In genomic region chr18:58533771-58534170, GRCh38 we compare ENCODE assay signal across 17 cellular contexts.
DNase-seq lines count a peak whose midpoint lies in the region; ATAC-seq, FAIRE-seq and TF ChIP-seq lines count a peak whose summit lies in the region.
"Had no signal": no experiment of that assay in that cellular context is flagged by ENCODE, and none has a peak within 500 bp of the region (broad histone marks: within the 10 kb centered on the region; RNA-seq: fewer than 3 reads in every experiment).

No MANE protein-coding gene starts in this region.

- H3K27ac Mint-ChIP-seq in memory B cell: peak overlapping the region; percentile 90
- H3K27ac Mint-ChIP-seq: B cell; CD8-positive, alpha-beta T cell had no signal

- in situ Hi-C loops in GM23248 (cut with MboI): loop anchor here (10.0 kb wide), 1 partner anchor 531 kb away; no protein-coding TSS in a partner anchor

- peaks cover 45% of the 10 kb centered on the region for H3K4me1 Mint-ChIP-seq in memory B cell

- no peak overlapping the region for H3K9ac ChIP-seq in GM23248

- H3K4me3 ChIP-seq in cardiac muscle cell: no peak overlapping the region
- no peak overlapping the region for H3K4me3 ChIP-seq in thyroid gland (replicated peaks in 1 of 3)
- H3K4me3 ChIP-seq in GM23248: no peak overlapping the region

- TF ChIP-seq POLR2A in thyroid gland (IDR thresholded peaks at IDR 0.05): no peak

- TF ChIP-seq CTCF in cardiac muscle cell (IDR thresholded peaks at IDR 0.05; ENCODE audit: low read depth, low read length) (no peak), thyroid gland (IDR thresholded peaks at IDR 0.05) (no peak)

- H3K4me3 Mint-ChIP-seq in memory B cell: no peak overlapping the region
- H3K4me3 Mint-ChIP-seq: CD8-positive, alpha-beta T cell had no signal

- H4K20me1 ChIP-seq in GM23248 (ENCODE audit: insufficient read depth): no peaks in the 10 kb centered on the region

- H2AFZ ChIP-seq in GM23248: no peak overlapping the region

- no peaks in the 10 kb centered on the region for H3K9me3 ChIP-seq in cardiac muscle cell (ENCODE audit: low read depth)
- H3K9me3 ChIP-seq in thyroid gland: no peaks in the 10 kb centered on the region
- H3K9me3 ChIP-seq in GM23248 (ENCODE audit: low read depth): no peaks in the 10 kb centered on the region

- H3K79me2 ChIP-seq in GM23248 (ENCODE audit: insufficient read depth): peaks cover 42% of the 10 kb centered on the region

- intact Hi-C loops in left cardiac atrium (cut with DNase I) (loop anchor here in 1 of 2 donors (10.0 kb wide), 1 partner anchor 61 kb away; no protein-coding TSS in a partner anchor), thyroid gland (cut with DNase I) (no loop called here)

- H3K27ac ChIP-seq in cardiac muscle cell: peak overlapping the region; percentile 95
- H3K27ac ChIP-seq in thyroid gland: no peak overlapping the region
- H3K27ac ChIP-seq in GM23248: no peak overlapping the region
- H3K27ac ChIP-seq: 22Rv1 had no signal

- H3K27me3 Mint-ChIP-seq in memory B cell: no peaks in the 10 kb centered on the region
- H3K27me3 Mint-ChIP-seq: B cell had no signal

- peaks cover 8% of the 10 kb centered on the region for H3K36me3 ChIP-seq in cardiac muscle cell
- H3K36me3 ChIP-seq in thyroid gland: no peaks in the 10 kb centered on the region
- peaks cover 40% of the 10 kb centered on the region for H3K36me3 ChIP-seq in GM23248 (ENCODE audit: low read depth)

- H3K4me2 ChIP-seq in GM23248 (ENCODE audit: unreplicated experiment): no peak overlapping the region

- WGBS in thyroid gland, 2 donors: 43 to 48% methylated on average over 3 of the region's 3 CpGs
- 97 to 99% methylated on average over 3 of the region's 3 CpGs for WGBS in GM23248 (ENCODE audit: low coverage in 1 of 2, low lambda C conversion rate in 2 of 2, missing lambda C conversion rate in 2 of 2), 2 experiments

- DNase-seq in cardiac muscle cell (ENCODE audit: low read depth in 1 of 2, low spot score in 1 of 2): no peak
- DNase-seq in left cardiac atrium: no peak
- DNase-seq in RCC 7860 (ENCODE audit: low spot score): peak; percentile 44
- no peak for DNase-seq in memory B cell (ENCODE audit: low spot score in 2 of 2)
- DNase-seq in thyroid gland: peak; percentile 15 to 42
- no peak for DNase-seq in activated T-cell treated with anti-CD3 and anti-CD28 coated beads, Interleukin-2, amount 50 U/mL, for 1 hour
- no peak for DNase-seq in GM23248
- DNase-seq: CD8-positive, alpha-beta T cell; Karpas-422; NCI-H1048; NCI-H1436; NCI-H1930; NCI-H345; NCI-H524 treated with DMSO at 0.1 percent for 48 hours had no signal

- ATAC-seq in left cardiac atrium (no peak), memory B cell (ENCODE audit: low read depth) (no peak), HG02884 (IDR thresholded peaks at IDR 0.05; ENCODE audit: unreplicated experiment) (no peak)
- ATAC-seq: CD8-positive, alpha-beta T cell had no signal

- peaks cover 5% of the 10 kb centered on the region; the same call in 1 of the 2 replicates for H3F3A ChIP-seq in GM23248 (ENCODE audit: insufficient read depth)

- H3K9me3 Mint-ChIP-seq in memory B cell: no peaks in the 10 kb centered on the region
- H3K9me3 Mint-ChIP-seq: CD8-positive, alpha-beta T cell had no signal

- H3K4me1 ChIP-seq in cardiac muscle cell (ENCODE audit: low read depth): peaks cover 49% of the 10 kb centered on the region
- H3K4me1 ChIP-seq in thyroid gland: peaks cover 0 to 3% of the 10 kb centered on the region in 2 donors
- no peaks in the 10 kb centered on the region for H3K4me1 ChIP-seq in GM23248 (ENCODE audit: insufficient read depth)

- peak; percentile 92 for FAIRE-seq in RCC 7860 (lab: Jason Lieb, UNC)

- no peaks in the 10 kb centered on the region for H3K9me2 ChIP-seq in GM23248 (ENCODE audit: insufficient read depth)

- no peaks in the 10 kb centered on the region for H3K27me3 ChIP-seq in cardiac muscle cell
- no peaks in the 10 kb centered on the region for H3K27me3 ChIP-seq in thyroid gland
- H3K27me3 ChIP-seq in GM23248 (replicated peaks; ENCODE audit: insufficient read depth): no peaks in the 10 kb centered on the region

- H3K36me3 Mint-ChIP-seq in memory B cell: no peaks in the 10 kb centered on the region
- H3K36me3 Mint-ChIP-seq: CD8-positive, alpha-beta T cell had no signal

Comparison
In these comparisons a context has a peak if more than half of its experiments do, and no peak if none do; other contexts are left out.
1. DNase-seq: peak in RCC 7860 (single experiment) and thyroid gland (2 of 2); none in cardiac muscle cell (0 of 2), left cardiac atrium (single experiment), memory B cell (0 of 2), activated T-cell treated with anti-CD3 and anti-CD28 coated beads, Interleukin-2, amount 50 U/mL, for 1 hour (single experiment) and GM23248 (single experiment).